8 cellular contexts compared by ENCODE assay signal in the genomic region with DNA sequence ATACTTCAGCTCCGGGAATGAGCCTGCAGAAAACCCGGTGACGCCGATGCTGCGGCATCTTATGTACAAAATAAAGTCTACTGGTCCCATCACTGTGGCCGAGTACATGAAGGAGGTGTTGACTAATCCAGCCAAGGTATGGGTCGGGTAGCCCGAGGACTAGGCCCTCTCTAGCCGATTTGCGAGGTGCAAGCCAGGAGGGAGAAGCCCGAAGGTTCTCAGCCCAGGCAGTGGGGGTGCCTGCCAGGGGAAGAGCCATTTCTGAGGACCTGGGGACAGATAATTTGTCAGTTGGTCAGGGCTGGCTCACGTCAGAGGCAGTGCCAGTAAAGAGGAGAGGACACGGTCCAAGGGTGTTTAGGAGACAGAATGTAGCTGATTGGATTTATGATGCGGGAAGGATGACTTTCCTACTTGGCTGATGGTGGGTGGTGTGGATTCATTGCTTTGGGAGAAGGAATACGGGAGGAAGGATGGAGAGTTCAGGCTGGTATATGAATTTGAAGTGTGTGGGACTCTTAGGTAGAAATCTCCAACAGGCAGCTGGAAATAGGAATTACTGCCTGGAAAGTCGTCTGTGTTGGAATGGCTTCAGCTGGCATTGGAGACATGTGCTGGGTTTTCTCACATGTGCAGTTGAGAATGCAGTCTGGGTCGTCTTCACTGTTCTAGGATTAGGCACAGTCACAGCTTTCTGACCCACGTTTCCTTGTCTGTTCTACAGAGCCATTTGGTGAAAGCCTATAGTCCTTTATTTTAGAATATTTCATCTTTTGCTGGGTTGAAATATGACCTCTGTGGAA. TPM values are rescaled to one million over a fixed set of nuclear protein-coding genes. Genes with fewer than 3 reads are reported as not detected.
A peak's percentile ranks its signal among the peaks of the same experiment; 100 is the strongest.
DNase-seq lines count a peak whose midpoint lies in the region; ATAC-seq and TF ChIP-seq lines count a peak whose summit lies in the region.

No MANE protein-coding gene starts in this region.

- H3K36me3 Mint-ChIP-seq in activated naive CD8-positive, alpha-beta T cell treated with anti-CD3 and anti-CD28 coated beads, Interleukin-2, amount 10 ng/mL, durations not matched to agents 7 days and 5 days = peaks cover 21% of the 10 kb centered on the region

- H3K36me3 ChIP-seq in GM06990 (ENCODE audit: control insufficient read depth, insufficient read depth, low read length) = 0 out of 2 replicates have a peak, but pooled peaks cover 2% of the 10 kb centered on the region
- H3K36me3 ChIP-seq in right atrium auricular region = peaks cover 14% of the 10 kb centered on the region
- peaks cover 8 to 16% (median 12%) of the 10 kb centered on the region in 3 donors for H3K36me3 ChIP-seq in skeletal muscle tissue (ENCODE audit: control insufficient read depth in 3 of 3, insufficient read depth in 3 of 3, low read length in 3 of 3)

- no peak overlapping the region for H3K27ac Mint-ChIP-seq in activated naive CD8-positive, alpha-beta T cell treated with anti-CD3 and anti-CD28 coated beads, Interleukin-2, amount 10 ng/mL, durations not matched to agents 7 days and 5 days

- DNase-seq in GM06990 (ENCODE audit: extremely low read depth, insufficient read length) (no peak), right atrium auricular region (ENCODE audit: low spot score) (no peak), NCI-H1048 (lab: John Stamatoyannopoulos, UW) (no peak)
- DNase-seq in activated naive CD8-positive, alpha-beta T cell treated with anti-CD3 and anti-CD28 coated beads, Interleukin-2, amount 10 ng/mL, durations not matched to agents 7 days and 5 days = no peak

- H3K4me3 ChIP-seq in GM06990 (replicated peaks; ENCODE audit: low read depth, low read length) (peak overlapping the region; percentile 90), right atrium auricular region (peak overlapping the region; percentile 75 to 86), skeletal muscle tissue (ENCODE audit: low read length in 3 of 3) (peak overlapping the region; percentile 87 to 97 (median 88))

- H3K4me3 Mint-ChIP-seq in activated naive CD8-positive, alpha-beta T cell treated with anti-CD3 and anti-CD28 coated beads, Interleukin-2, amount 10 ng/mL, durations not matched to agents 7 days and 5 days = no peak overlapping the region

- H3K27me3 ChIP-seq in GM06990 (replicated peaks; ENCODE audit: control insufficient read depth, insufficient read depth, low read length) (no peaks in the 10 kb centered on the region), right atrium auricular region (no peaks in the 10 kb centered on the region), skeletal muscle tissue (ENCODE audit: control insufficient read depth in 3 of 3, insufficient read depth in 3 of 3, low read length in 3 of 3) (no peaks in the 10 kb centered on the region)

- H3K9ac ChIP-seq in skeletal muscle tissue (ENCODE audit: low read depth in 1 of 3, low read length in 3 of 3) = peak overlapping the region; percentile 96 to 97 (median 97)

- no peak for TF ChIP-seq CTCF in GM06990 (IDR thresholded peaks at IDR 0.05; ENCODE audit: insufficient read depth, low read length, poor library complexity, severe bottlenecking)
- TF ChIP-seq CTCF in right atrium auricular region (IDR thresholded peaks at IDR 0.05) = no peak

- H3K4me1 ChIP-seq in right atrium auricular region (peaks cover 0 to 37% of the 10 kb centered on the region in 2 donors), skeletal muscle tissue (ENCODE audit: control insufficient read depth in 3 of 3, insufficient read depth in 3 of 3, low read length in 3 of 3) (peaks cover 20 to 27% (median 21%) of the 10 kb centered on the region in 3 donors)

- POLR2A ChIA-PET in activated naive CD8-positive, alpha-beta T cell treated with anti-CD3 and anti-CD28 coated beads, Interleukin-2, amount 10 ng/mL, durations not matched to agents 7 days and 5 days (lab: Charles Lee) = interaction anchor here (0.7 to 2.2 kb wide), 6 partner anchors 11 to 1394 kb away, joined by 3 to 20 read pairs (median 4); partner anchors contain the start of gene EIF2AK2

- H3K9me3 ChIP-seq in right atrium auricular region (no peaks in the 10 kb centered on the region), skeletal muscle tissue (ENCODE audit: control insufficient read depth in 3 of 3, low read length in 3 of 3) (no peaks in the 10 kb centered on the region)

- no peaks in the 10 kb centered on the region for H3K9me3 Mint-ChIP-seq in activated naive CD8-positive, alpha-beta T cell treated with anti-CD3 and anti-CD28 coated beads, Interleukin-2, amount 10 ng/mL, durations not matched to agents 7 days and 5 days

- H3K4me1 Mint-ChIP-seq in activated naive CD8-positive, alpha-beta T cell treated with anti-CD3 and anti-CD28 coated beads, Interleukin-2, amount 10 ng/mL, durations not matched to agents 7 days and 5 days = peaks cover 17% of the 10 kb centered on the region

- H3K27ac ChIP-seq in right atrium auricular region (peak overlapping the region; percentile 88 to 93), skeletal muscle tissue (ENCODE audit: low read depth, low read length) (peak overlapping the region; percentile 95)

- no peaks in the 10 kb centered on the region for H3K27me3 Mint-ChIP-seq in activated naive CD8-positive, alpha-beta T cell treated with anti-CD3 and anti-CD28 coated beads, Interleukin-2, amount 10 ng/mL, durations not matched to agents 7 days and 5 days

- ATAC-seq in HG03432 (IDR thresholded peaks at IDR 0.05; ENCODE audit: unreplicated experiment) (peak; percentile 2), HG03565 (IDR thresholded peaks at IDR 0.05; ENCODE audit: unreplicated experiment) (no peak), HG03469 (IDR thresholded peaks at IDR 0.05; ENCODE audit: unreplicated experiment) (no peak)
- peak; percentile 1 for ATAC-seq in activated naive CD8-positive, alpha-beta T cell treated with anti-CD3 and anti-CD28 coated beads, Interleukin-2, amount 10 ng/mL, durations not matched to agents 7 days and 5 days (ENCODE audit: low read depth)

RNA-seq across cellular contexts. Expression of gene NDUFAF7, which starts 0.9 kb away (rescaled TPM):
- total RNA-seq in activated naive CD8-positive, alpha-beta T cell treated with anti-CD3 and anti-CD28 coated beads, Interleukin-2, amount 10 ng/mL, durations not matched to agents 7 days and 5 days = 10 to 100 TPM; 24.4 to 24.7 TPM
- total RNA-seq in right atrium auricular region (10 to 100 TPM; 10.1 to 16.2 TPM), skeletal muscle tissue (6.3 TPM)

RNA-seq across cellular contexts. Expression of gene CEBPZ, which starts 0.9 kb away (rescaled TPM):
- 10 to 100 TPM; 63.7 to 66.5 TPM for total RNA-seq in activated naive CD8-positive, alpha-beta T cell treated with anti-CD3 and anti-CD28 coated beads, Interleukin-2, amount 10 ng/mL, durations not matched to agents 7 days and 5 days
- total RNA-seq in right atrium auricular region (10 to 100 TPM; 23.5 to 27.5 TPM), skeletal muscle tissue (17.2 TPM)

RNA-seq across cellular contexts. Expression of gene CEBPZOS, which starts 36.0 kb away (rescaled TPM):
- 10 to 100 TPM; 38.1 to 41.8 TPM for total RNA-seq in activated naive CD8-positive, alpha-beta T cell treated with anti-CD3 and anti-CD28 coated beads, Interleukin-2, amount 10 ng/mL, durations not matched to agents 7 days and 5 days
- 10 to 100 TPM; 21.1 to 37.9 TPM for total RNA-seq in right atrium auricular region
- total RNA-seq in skeletal muscle tissue = 13.0 TPM

RNA-seq across cellular contexts. Expression of gene SULT6B1, which starts 43.9 kb away (rescaled TPM):
- not detected for total RNA-seq in activated naive CD8-positive, alpha-beta T cell treated with anti-CD3 and anti-CD28 coated beads, Interleukin-2, amount 10 ng/mL, durations not matched to agents 7 days and 5 days
- not detected for total RNA-seq in right atrium auricular region
- total RNA-seq in skeletal muscle tissue = not detected

Comparison
In these comparisons a context has a peak if more than half of its experiments do, and no peak if none do; other contexts are left out.
1. ATAC-seq: peak in HG03432 (single experiment) and activated naive CD8-positive, alpha-beta T cell treated with anti-CD3 and anti-CD28 coated beads, Interleukin-2, amount 10 ng/mL, durations not matched to agents 7 days and 5 days (single experiment); none in HG03565 (single experiment) and HG03469 (single experiment).
2. Peak in every context shown above with its lines, with median percentiles within 50 percentile points of each other: H3K4me3 ChIP-seq.